12 cellular contexts compared by ENCODE assay signal in the genomic region with DNA sequence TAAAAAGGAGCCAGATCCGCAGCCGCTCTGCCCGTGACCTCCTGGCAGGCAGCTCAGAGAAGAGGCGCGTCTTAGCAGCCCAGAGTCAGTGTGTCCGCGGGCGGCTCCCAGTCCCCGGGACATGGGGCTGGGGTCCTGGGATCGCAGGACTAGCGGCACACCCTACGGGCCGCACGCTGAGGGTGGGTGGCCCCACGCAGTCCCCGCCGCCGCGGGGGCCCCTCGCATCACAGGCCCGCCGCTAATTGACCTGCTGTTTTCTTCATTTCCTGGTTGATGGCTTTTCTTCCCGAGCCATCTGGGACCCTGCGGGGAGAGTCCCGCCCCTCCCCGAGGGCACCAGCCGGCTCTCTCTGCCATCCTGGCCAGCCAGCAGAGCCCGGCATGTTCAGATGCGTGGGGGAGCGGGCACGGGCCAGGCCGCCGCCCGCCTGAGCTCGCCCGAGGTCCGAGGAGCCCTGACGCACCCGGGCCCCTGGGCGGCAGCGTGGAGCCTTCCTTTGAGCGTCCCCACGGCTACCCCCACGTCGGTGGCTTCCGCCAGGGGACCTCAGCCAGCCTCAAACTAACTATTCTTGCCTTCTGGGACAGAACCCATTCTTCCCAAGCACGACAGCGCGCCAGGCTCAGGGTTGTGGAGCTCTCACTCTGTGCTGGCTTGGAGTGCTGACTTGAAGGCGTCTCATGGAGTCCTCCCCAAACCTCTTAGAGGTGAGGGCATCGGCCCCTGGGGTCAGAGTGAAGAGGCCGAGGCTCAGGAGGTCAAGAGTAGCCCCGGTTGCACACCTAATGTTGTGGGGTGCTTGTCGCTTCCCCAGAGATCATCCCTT. TPM values are rescaled to one million over a fixed set of nuclear protein-coding genes. Genes with fewer than 3 reads are reported as not detected.
A peak's percentile ranks its signal among the peaks of the same experiment; 100 is the strongest.
DNase-seq lines count a peak whose midpoint lies in the region; ATAC-seq and TF ChIP-seq lines count a peak whose summit lies in the region.
"Had no signal": no experiment of that assay in that cellular context is flagged by ENCODE, and none has a peak within 500 bp of the region (broad histone marks: within the 10 kb centered on the region; RNA-seq: fewer than 3 reads in every experiment).

No MANE protein-coding gene starts in this region.

- 20 to 24% (median 22%) methylated on average over 38 to 54 of the region's 54 CpGs for WGBS in stomach, 5 donors

- peak; percentile 80 for DNase-seq in NCI-H69 (lab: John Stamatoyannopoulos, UW)
- peak; percentile 10 for DNase-seq in fibroblast of gingiva (ENCODE audit: low read depth)
- DNase-seq in left lobe of liver (ENCODE audit: low spot score): no peak
- no peak for DNase-seq in stomach
- DNase-seq in SIG-M5 treated with dmso at 0.1 percent for 504 hours (lab: John Stamatoyannopoulos, UW; ENCODE audit: unreplicated experiment): no peak
- DNase-seq in NCI-H2107 treated with DMSO at 0.1 percent for 48 hours (lab: John Stamatoyannopoulos, UW; ENCODE audit: unreplicated experiment): no peak
- no peak for DNase-seq in activated CD8-positive, alpha-beta T cell treated with anti-CD3 and anti-CD28 coated beads, Interleukin-2, amount 10 ng/mL, durations not matched to agents 7 days and 5 days
- DNase-seq: activated naive CD8-positive, alpha-beta T cell treated with anti-CD3 and anti-CD28 coated beads for 36 hours; COR-L47; effector memory CD8-positive, alpha-beta T cell; NCI-H1436 treated with DMSO at 0.1 percent for 48 hours; uterus had no signal

- CTCF ChIA-PET in activated CD8-positive, alpha-beta T cell treated with anti-CD3 and anti-CD28 coated beads, Interleukin-2, amount 10 ng/mL, durations not matched to agents 7 days and 5 days (lab: Charles Lee): no interaction called here

- H3K4me1 ChIP-seq in stomach: peaks cover 0 to 8% (median 6%) of the 10 kb centered on the region in 4 donors
- H3K4me1 ChIP-seq: uterus had no signal

- H3K27ac Mint-ChIP-seq in activated CD8-positive, alpha-beta T cell treated with anti-CD3 and anti-CD28 coated beads, Interleukin-2, amount 10 ng/mL, durations not matched to agents 7 days and 5 days: no peak overlapping the region
- H3K27ac Mint-ChIP-seq: activated naive CD8-positive, alpha-beta T cell treated with anti-CD3 and anti-CD28 coated beads for 36 hours; effector memory CD8-positive, alpha-beta T cell had no signal

- H3K4me3 Mint-ChIP-seq in activated CD8-positive, alpha-beta T cell treated with anti-CD3 and anti-CD28 coated beads, Interleukin-2, amount 10 ng/mL, durations not matched to agents 7 days and 5 days: no peak overlapping the region
- H3K4me3 Mint-ChIP-seq: activated naive CD8-positive, alpha-beta T cell treated with anti-CD3 and anti-CD28 coated beads for 36 hours; effector memory CD8-positive, alpha-beta T cell had no signal

- H3K9me3 Mint-ChIP-seq in activated CD8-positive, alpha-beta T cell treated with anti-CD3 and anti-CD28 coated beads, Interleukin-2, amount 10 ng/mL, durations not matched to agents 7 days and 5 days (ENCODE audit: insufficient read depth): no peaks in the 10 kb centered on the region
- H3K9me3 Mint-ChIP-seq: activated naive CD8-positive, alpha-beta T cell treated with anti-CD3 and anti-CD28 coated beads for 36 hours; effector memory CD8-positive, alpha-beta T cell had no signal

- H3K9me3 ChIP-seq in stomach: no peaks in the 10 kb centered on the region
- H3K9me3 ChIP-seq: uterus had no signal

- TF ChIP-seq POLR2A in stomach (IDR thresholded peaks at IDR 0.05): no peak

- no peaks in the 10 kb centered on the region for H3K36me3 ChIP-seq in stomach
- H3K36me3 ChIP-seq: uterus had no signal

- peak overlapping the region in 3 of 4 donors; percentile 4 to 20 (median 13) for H3K4me3 ChIP-seq in stomach
- H3K4me3 ChIP-seq: uterus had no signal

- H3K27me3 ChIP-seq in stomach: peaks cover 0 to 30% (median 16%) of the 10 kb centered on the region in 3 donors
- H3K27me3 ChIP-seq: uterus had no signal

- H3K4me1 Mint-ChIP-seq in activated CD8-positive, alpha-beta T cell treated with anti-CD3 and anti-CD28 coated beads, Interleukin-2, amount 10 ng/mL, durations not matched to agents 7 days and 5 days (ENCODE audit: low read depth): no peaks in the 10 kb centered on the region
- H3K4me1 Mint-ChIP-seq: activated naive CD8-positive, alpha-beta T cell treated with anti-CD3 and anti-CD28 coated beads for 36 hours had no signal

- TF ChIP-seq CTCF in stomach (IDR thresholded peaks at IDR 0.05): no peak

- peak; percentile 41 for ATAC-seq in left lobe of liver
- ATAC-seq in activated CD8-positive, alpha-beta T cell treated with anti-CD3 and anti-CD28 coated beads, Interleukin-2, amount 10 ng/mL, durations not matched to agents 7 days and 5 days: no peak
- ATAC-seq: effector memory CD8-positive, alpha-beta T cell had no signal

- no peak overlapping the region for H3K27ac ChIP-seq in stomach
- H3K27ac ChIP-seq: uterus had no signal

- TF ChIP-seq EP300 in stomach (IDR thresholded peaks at IDR 0.05): no peak

- intact Hi-C loops in stomach (cut with DNase I; ENCODE audit: low total_unique reads): no loop called here

- H3K36me3 Mint-ChIP-seq in activated CD8-positive, alpha-beta T cell treated with anti-CD3 and anti-CD28 coated beads, Interleukin-2, amount 10 ng/mL, durations not matched to agents 7 days and 5 days (ENCODE audit: low read depth): no peaks in the 10 kb centered on the region
- H3K36me3 Mint-ChIP-seq: activated naive CD8-positive, alpha-beta T cell treated with anti-CD3 and anti-CD28 coated beads for 36 hours had no signal

- POLR2A ChIA-PET in activated CD8-positive, alpha-beta T cell treated with anti-CD3 and anti-CD28 coated beads, Interleukin-2, amount 10 ng/mL, durations not matched to agents 7 days and 5 days (lab: Charles Lee): no interaction called here

- peaks cover 22% of the 10 kb centered on the region for H3K27me3 Mint-ChIP-seq in activated CD8-positive, alpha-beta T cell treated with anti-CD3 and anti-CD28 coated beads, Interleukin-2, amount 10 ng/mL, durations not matched to agents 7 days and 5 days (ENCODE audit: low read depth)

RNA-seq across cellular contexts. Expression of a gene that starts 34.6 kb away (rescaled TPM):
- 0.10 TPM for total RNA-seq in left lobe of liver
- 10 to 100 TPM in 2 of 5 donors, 1 to 10 TPM in 2, not detected in 1; 2.9 to 54.0 (median 10.9) TPM for total RNA-seq in stomach
- 1 to 10 TPM in 2 of 3 donors, under 1 TPM in 1; 0.56 to 1.8 (median 1.5) TPM for polyA plus RNA-seq in stomach
- total RNA-seq in activated CD8-positive, alpha-beta T cell treated with anti-CD3 and anti-CD28 coated beads, Interleukin-2, amount 10 ng/mL, durations not matched to agents 7 days and 5 days: not detected
- total RNA-seq: activated naive CD8-positive, alpha-beta T cell treated with anti-CD3 and anti-CD28 coated beads for 36 hours had no signal

Comparison
In these comparisons a context has a peak if more than half of its experiments do, and no peak if none do; other contexts are left out.
1. DNase-seq: peak in NCI-H69 (single experiment) and fibroblast of gingiva (single experiment); none in left lobe of liver (single experiment), stomach (single experiment), SIG-M5 treated with dmso at 0.1 percent for 504 hours (single experiment), NCI-H2107 treated with DMSO at 0.1 percent for 48 hours (single experiment) and activated CD8-positive, alpha-beta T cell treated with anti-CD3 and anti-CD28 coated beads, Interleukin-2, amount 10 ng/mL, durations not matched to agents 7 days and 5 days (single experiment).